27 cellular contexts compared by ENCODE assay signal in genomic region chr12:126684703-126685102, GRCh38.
"Had no signal": no experiment of that assay in that cellular context is flagged by ENCODE, and none has a peak within 500 bp of the region (broad histone marks: within the 10 kb centered on the region; RNA-seq: fewer than 3 reads in every experiment).

No MANE protein-coding gene starts in this region.

- H3K36me3 Mint-ChIP-seq: neural progenitor cell, type B pancreatic cell had no signal

- H3K4me1 Mint-ChIP-seq: natural killer cell; nephron; neural progenitor cell; stimulated activated memory B cell treated with anti-CD40 and anti-IgM and Interleukin-4, amounts not matched to agents 10 μg/mL and 1 μg/mL and 100 μg/mL, for 72 hours; stimulated activated naive CD8-positive, alpha-beta T cell treated with anti-CD3 and anti-CD28 coated beads, Interleukin-15, amount 100 ng/mL, for 72 hours had no signal

- H3K9me3 Mint-ChIP-seq: type B pancreatic cell had no signal

- DNase-seq: natural killer cell; occipital lobe; ovary; posterior cingulate gyrus; psoas muscle; right cardiac atrium; right lobe of liver; sigmoid colon; small intestine; stimulated activated CD4-positive, alpha-beta T cell treated with anti-CD3 and anti-CD28 coated beads, Interleukin-15, amount 100 ng/mL, for 24 hours; stimulated activated CD4-positive, alpha-beta T cell treated with anti-CD3 and anti-CD28 coated beads, Interleukin-2, amount 100 ng/mL, for 24 hours; stimulated activated CD4-positive, alpha-beta T cell treated with anti-CD3 and anti-CD28 coated beads, Interleukin-2, amount 100 ng/mL, for 48 hours; stimulated activated CD4-positive, alpha-beta T cell treated with anti-CD3 and anti-CD28 coated beads, Interleukin-4, amount 100 ng/mL, for 24 hours; stimulated activated naive CD4-positive, alpha-beta T cell; stimulated activated naive CD8-positive, alpha-beta T cell treated with anti-CD3 and anti-CD28 coated beads, Interleukin-15, amount 100 ng/mL, for 72 hours; stimulated activated naive CD8-positive, alpha-beta T cell treated with anti-CD3 and anti-CD28 coated beads, Interleukin-15, Interleukin-2, amounts not matched to agents 100 U/mL and 50 U/mL, for 24 hours; substantia nigra; testis; tibial artery; transverse colon; upper lobe of right lung; uterus had no signal

- H3K27ac Mint-ChIP-seq: natural killer cell; nephron; neural progenitor cell; progenitor cell of endocrine pancreas; stimulated activated memory B cell treated with anti-CD40 and anti-IgM and Interleukin-4, amounts not matched to agents 10 μg/mL and 1 μg/mL and 100 μg/mL, for 72 hours; stimulated activated naive CD8-positive, alpha-beta T cell treated with anti-CD3 and anti-CD28 coated beads, Interleukin-15, amount 100 ng/mL, for 72 hours; type B pancreatic cell had no signal

- H3K4me3 Mint-ChIP-seq: natural killer cell; nephron; neural progenitor cell; stimulated activated memory B cell treated with anti-CD40 and anti-IgM and Interleukin-4, amounts not matched to agents 10 μg/mL and 1 μg/mL and 100 μg/mL, for 72 hours; stimulated activated naive CD8-positive, alpha-beta T cell treated with anti-CD3 and anti-CD28 coated beads, Interleukin-15, amount 100 ng/mL, for 72 hours; type B pancreatic cell had no signal

- H3K27me3 Mint-ChIP-seq: progenitor cell of endocrine pancreas; stimulated activated memory B cell treated with anti-CD40 and anti-IgM and Interleukin-4, amounts not matched to agents 10 μg/mL and 1 μg/mL and 100 μg/mL, for 72 hours; stimulated activated naive CD8-positive, alpha-beta T cell treated with anti-CD3 and anti-CD28 coated beads, Interleukin-15, amount 100 ng/mL, for 72 hours had no signal

- ATAC-seq: natural killer cell; psoas muscle; right cardiac atrium; right lobe of liver; stimulated activated memory B cell treated with anti-CD40 and anti-IgM and Interleukin-4, amounts not matched to agents 10 μg/mL and 1 μg/mL and 100 μg/mL, for 72 hours; stimulated activated naive CD8-positive, alpha-beta T cell treated with anti-CD3 and anti-CD28 coated beads, Interleukin-15, amount 100 ng/mL, for 72 hours; stimulated activated naive CD8-positive, alpha-beta T cell treated with anti-CD3 and anti-CD28 coated beads, Interleukin-15, Interleukin-2, amounts not matched to agents 100 U/mL and 50 U/mL, for 24 hours; upper lobe of right lung had no signal
